Comparison of ENCODE assay signal across 8 cellular contexts in genomic region chr12:48157016-48157888, GRCh38. TPM values are rescaled to one million over a fixed set of nuclear protein-coding genes. Genes with fewer than 3 reads are reported as not detected.
DNase-seq lines count a peak whose midpoint lies in the region; ATAC-seq and TF ChIP-seq lines count a peak whose summit lies in the region.

Gene ASB8 (minus strand): TSS chr12:48157515. CDS start chr12:48153496, 4,019 bp downstream.

- TF ChIP-seq POLR2A in breast epithelium (IDR thresholded peaks at IDR 0.05): no peak

- DNase-seq in AG08395 (ENCODE audit: low spot score) (peak; percentile 99), NCI-H2196 treated with DMSO at 0.1 percent for 48 hours (lab: John Stamatoyannopoulos, UW; ENCODE audit: unreplicated experiment) (peak; percentile 99), breast epithelium (ENCODE audit: low spot score in 2 of 2) (peak; percentile 97)

- H3K27me3 ChIP-seq in breast epithelium: no peaks in the 10 kb centered on the region
- no peaks in the 10 kb centered on the region for H3K27me3 ChIP-seq in skeletal muscle tissue (ENCODE audit: control insufficient read depth in 3 of 3, insufficient read depth in 3 of 3, low read length in 3 of 3)

- ATAC-seq in GM18873 (IDR thresholded peaks at IDR 0.05; ENCODE audit: low FRiP score, unreplicated experiment) (peak; percentile 89), HG03139 (IDR thresholded peaks at IDR 0.05; ENCODE audit: unreplicated experiment) (peak; percentile 89)

- H3K36me3 ChIP-seq in breast epithelium (no peaks in the 10 kb centered on the region), skeletal muscle tissue (ENCODE audit: control insufficient read depth in 3 of 3, insufficient read depth in 3 of 3, low read length in 3 of 3) (peaks cover 0 to 8% (median 5%) of the 10 kb centered on the region in 3 donors)

- H3K9me3 ChIP-seq in breast epithelium: no peaks in the 10 kb centered on the region
- no peaks in the 10 kb centered on the region for H3K9me3 ChIP-seq in iPS-18c (ENCODE audit: control insufficient read depth, insufficient read depth, low read length)
- no peaks in the 10 kb centered on the region for H3K9me3 ChIP-seq in skeletal muscle tissue (ENCODE audit: control insufficient read depth in 3 of 3, low read length in 3 of 3)

- peak within 1 kb of the TSS; percentile 78 to 97 (median 90) for H3K4me3 ChIP-seq in breast epithelium
- H3K4me3 ChIP-seq in iPS-18c (ENCODE audit: insufficient read depth, low read depth, low read length): peak within 1 kb of the TSS; percentile 66
- H3K4me3 ChIP-seq in skeletal muscle tissue (ENCODE audit: low read length in 3 of 3): peak within 1 kb of the TSS; percentile 90 to 98 (median 98)

- H3K4me1 ChIP-seq in breast epithelium (no peaks in the 10 kb centered on the region), skeletal muscle tissue (ENCODE audit: control insufficient read depth in 3 of 3, insufficient read depth in 3 of 3, low read length in 3 of 3) (peaks cover 24 to 42% (median 29%) of the 10 kb centered on the region in 3 donors)

- peak within 1 kb of the TSS; percentile 96 to 100 (median 99) for H3K9ac ChIP-seq in skeletal muscle tissue (ENCODE audit: low read depth in 1 of 3, low read length in 3 of 3)

- H3K27ac ChIP-seq in VCaP (peak within 1 kb of the TSS; percentile 89), breast epithelium (peak within 1 kb of the TSS; percentile 86 to 92), skeletal muscle tissue (ENCODE audit: low read depth, low read length) (peak within 1 kb of the TSS; percentile 98)

- TF ChIP-seq CTCF in VCaP (conservative IDR thresholded peaks at IDR 0.05) (peak; percentile 67), breast epithelium (IDR thresholded peaks at IDR 0.05) (peak; percentile 33 to 58 (median 48))

- intact Hi-C loops in breast epithelium (cut with DNase I; ENCODE audit: low total_unique reads): no loop called here

RNA-seq across cellular contexts. Expression of gene ASB8, which starts in this region (rescaled TPM):
- total RNA-seq in breast epithelium (10 to 100 TPM; 20.6 to 37.2 (median 30.6) TPM), skeletal muscle tissue (32.9 TPM)

Comparison
In these comparisons a context has a peak if more than half of its experiments do, and no peak if none do; other contexts are left out.
1. Peak in every context shown above with its lines: DNase-seq, ATAC-seq, H3K4me3 ChIP-seq and H3K27ac ChIP-seq.